ENCODE assay signal across 8 cellular contexts in genomic region chr9:99614341-99614740, GRCh38.
"Had no signal": no experiment of that assay in that cellular context is flagged by ENCODE, and none has a peak within 500 bp of the region (broad histone marks: within the 10 kb centered on the region; RNA-seq: fewer than 3 reads in every experiment).

No MANE protein-coding gene starts in this region.

- H3K36me3 Mint-ChIP-seq: IgD-negative memory B cell had no signal

- H3K27ac ChIP-seq: HL-60 had no signal

- H3K27ac Mint-ChIP-seq: IgD-negative memory B cell had no signal

- FAIRE-seq: HepG2, HTR-8/SVneo, K562 had no signal

- H3K4me1 Mint-ChIP-seq: IgD-negative memory B cell had no signal

- H3K4me3 Mint-ChIP-seq: IgD-negative memory B cell had no signal

- H3K9me3 Mint-ChIP-seq: IgD-negative memory B cell had no signal

- DNase-seq: IMR-90, KBM-7, KG1 had no signal

- H3K4me3 ChIP-seq: K562 had no signal
